In genomic region chr6:151441390-151442166, GRCh38 we compare ENCODE assay signal across 25 cellular contexts. TPM values are rescaled to one million over a fixed set of nuclear protein-coding genes. Genes with fewer than 3 reads are reported as not detected.
DNase-seq lines count a peak whose midpoint lies in the region; ATAC-seq, FAIRE-seq and TF ChIP-seq lines count a peak whose summit lies in the region.
"Had no signal": no experiment of that assay in that cellular context is flagged by ENCODE, and none has a peak within 500 bp of the region (broad histone marks: within the 10 kb centered on the region; RNA-seq: fewer than 3 reads in every experiment).

No MANE protein-coding gene starts in this region.

- H3K36me3 ChIP-seq in breast epithelium (no peaks in the 10 kb centered on the region), K562 (ENCODE audit: control insufficient read depth, insufficient read depth, low read length) (peaks cover 56% of the 10 kb centered on the region)
- H3K36me3 ChIP-seq: left lung had no signal

- no peak for TF ChIP-seq EP300 in K562 (IDR thresholded peaks at IDR 0.05; ENCODE audit: low read length)

- H2AFZ ChIP-seq in K562 (ENCODE audit: low read depth, low read length): no peak overlapping the region
- H2AFZ ChIP-seq: parathyroid adenoma had no signal

- BruUV-seq in MCF 10A (replicated peaks; lab: Mats Ljungman, UMichigan) (no TSS peak), K562 (replicated peaks; lab: Mats Ljungman, UMichigan) (no TSS peak)

- H3K9me1 ChIP-seq in K562 (ENCODE audit: control insufficient read depth, insufficient read depth, low read length): no peaks in the 10 kb centered on the region

- TF ChIP-seq POLR2A in breast epithelium (IDR thresholded peaks at IDR 0.05): no peak
- TF ChIP-seq POLR2A in K562 (conservative IDR thresholded peaks at IDR 0.05): no peak

- intact Hi-C loops in MCF 10A (cut with micrococcal nuclease) (loop anchor here (2.0 kb wide), 1 partner anchor 35 kb away; no protein-coding TSS in a partner anchor), breast epithelium (cut with DNase I; ENCODE audit: low total_unique reads) (loop anchor here (2.0 kb wide), 1 partner anchor 33 kb away; no protein-coding TSS in a partner anchor), K562 (cut with micrococcal nuclease) (loop anchor here (5.0 kb wide), 1 partner anchor 36 kb away; no protein-coding TSS in a partner anchor), natural killer cell (cut with micrococcal nuclease) (loop anchor here (1.0 to 2.0 kb wide), 2 partner anchors 35 to 683 kb away; no protein-coding TSS in a partner anchor), CD14-positive monocyte (cut with micrococcal nuclease) (no loop called here)

- H3K27ac Mint-ChIP-seq in MCF 10A (ENCODE audit: low read depth, unreplicated experiment): peak overlapping the region; percentile 66
- H3K27ac Mint-ChIP-seq in natural killer cell: peak overlapping the region; percentile 84 to 85
- H3K27ac Mint-ChIP-seq in CD14-positive monocyte: peak overlapping the region in 1 of 7 donors; percentile 79
- H3K27ac Mint-ChIP-seq: T-helper 1 cell treated with Interleukin-12 subunit alpha and Interleukin-12 subunit beta and Interleukin-4 antibody, amounts not matched to agents 30 μg/mL and 1 μg/mL, for 36 hours had no signal

- H3K9me3 Mint-ChIP-seq in MCF 10A (ENCODE audit: unreplicated experiment) (no peaks in the 10 kb centered on the region), natural killer cell (no peaks in the 10 kb centered on the region), CD14-positive monocyte (no peaks in the 10 kb centered on the region)
- H3K9me3 Mint-ChIP-seq: T-helper 1 cell treated with Interleukin-12 subunit alpha and Interleukin-12 subunit beta and Interleukin-4 antibody, amounts not matched to agents 30 μg/mL and 1 μg/mL, for 36 hours had no signal

- 0 out of 3 replicates have a peak, but pooled peaks have one; percentile 15 for ATAC-seq in K562
- no peak for ATAC-seq in natural killer cell
- ATAC-seq: left lung had no signal

- no peaks in the 10 kb centered on the region for H4K20me1 ChIP-seq in K562 (replicated peaks; ENCODE audit: control insufficient read depth, insufficient read depth, low read length)

- DNase-seq in MCF 10A (ENCODE audit: unreplicated experiment) (no peak), breast epithelium (ENCODE audit: low spot score in 2 of 2) (no peak), K562 (ENCODE audit: extremely low read depth in 1 of 4, low spot score in 3 of 4) (no peak), natural killer cell (no peak), CD14-positive monocyte (ENCODE audit: low spot score) (no peak), HuH-7.5 (ENCODE audit: low spot score) (no peak), retina (no peak), ecto neural progenitor cell (ENCODE audit: low spot score) (no peak)
- DNase-seq: 8988T; C1 segment of cervical spinal cord; DMS79 treated with DMSO at 0.1 percent for 48 hours; effector CD8-positive, alpha-beta T cell; left lung; NCI-H1092; NCI-H2081 treated with DMSO at 0.1 percent for 48 hours; NCI-H69; SHP77; small intestine; stimulated activated CD4-positive, alpha-beta T cell treated with anti-CD3 and anti-CD28 coated beads, Interleukin-4, amount 100 ng/mL, for 24 hours; stimulated activated CD8-positive, alpha-beta memory T cell treated with anti-CD3 and anti-CD28 coated beads, Interleukin-4, amount 100 ng/mL, for 48 hours; WERI-Rb-1 had no signal

- H3K9me3 ChIP-seq in breast epithelium (no peaks in the 10 kb centered on the region), K562 (replicated peaks; ENCODE audit: control insufficient read depth, insufficient read depth, low read depth, low read length) (no peaks in the 10 kb centered on the region)
- H3K9me3 ChIP-seq: left lung, suprapubic skin had no signal

- TF ChIP-seq RAD21 in K562 (CRISPR knock-in tag; conservative IDR thresholded peaks at IDR 0.05 in 1 of 2, IDR thresholded peaks at IDR 0.05 in 1 of 2): no peak

- H3K4me3 ChIP-seq in breast epithelium (no peak overlapping the region), K562 (no peak overlapping the region)
- H3K4me3 ChIP-seq: left lung, suprapubic skin had no signal

- H3K4me2 ChIP-seq in K562 (ENCODE audit: insufficient read depth, low read length): no peak overlapping the region

- peaks cover 77% of the 10 kb centered on the region for H3K79me2 ChIP-seq in K562 (ENCODE audit: control insufficient read depth, insufficient read depth, low read length)

- H3K27me3 ChIP-seq in breast epithelium (no peaks in the 10 kb centered on the region), K562 (ENCODE audit: control insufficient read depth in 2 of 2, insufficient read depth in 2 of 2, low read length in 2 of 2) (no peaks in the 10 kb centered on the region)
- H3K27me3 ChIP-seq: left lung, suprapubic skin had no signal

- no peak for TF ChIP-seq CTCF in MCF 10A (IDR thresholded peaks at IDR 0.05; ENCODE audit: unreplicated experiment)
- no peak for TF ChIP-seq CTCF in breast epithelium (IDR thresholded peaks at IDR 0.05)
- no peak for TF ChIP-seq CTCF in K562 (IDR thresholded peaks at IDR 0.05 in 2 of 3, conservative IDR thresholded peaks at IDR 0.05 in 1 of 3; ENCODE audit: insufficient read depth in 2 of 3, low read depth in 1 of 3, low read length in 3 of 3)
- no peak for TF ChIP-seq CTCF in natural killer cell (IDR thresholded peaks at IDR 0.05)
- no peak for TF ChIP-seq CTCF in CD14-positive monocyte (IDR thresholded peaks at IDR 0.05)

- H3K27me3 Mint-ChIP-seq in MCF 10A (ENCODE audit: insufficient read depth, unreplicated experiment): no peaks in the 10 kb centered on the region
- no peaks in the 10 kb centered on the region for H3K27me3 Mint-ChIP-seq in natural killer cell (ENCODE audit: low read depth in 2 of 2)
- no peaks in the 10 kb centered on the region for H3K27me3 Mint-ChIP-seq in CD14-positive monocyte (ENCODE audit: low read depth in 3 of 3)

- no peak overlapping the region for H3K9ac ChIP-seq in K562 (ENCODE audit: insufficient read depth in 1 of 2, low read depth in 2 of 2, low read length in 2 of 2)
- H3K9ac ChIP-seq: parathyroid adenoma had no signal

- peaks cover 28% of the 10 kb centered on the region for H3K4me1 Mint-ChIP-seq in MCF 10A (ENCODE audit: insufficient read depth, unreplicated experiment)
- peaks cover 25 to 33% of the 10 kb centered on the region in 2 donors for H3K4me1 Mint-ChIP-seq in natural killer cell
- peaks cover 14% of the 10 kb centered on the region for H3K4me1 Mint-ChIP-seq in CD14-positive monocyte

- CTCF ChIA-PET in MCF 10A (lab: Yijun Ruan, JAX) (interaction anchor here (0.6 to 1.7 kb wide), 7 partner anchors 18 to 860 kb away, joined by 3 to 6 read pairs (median 3); no protein-coding TSS in a partner anchor), K562 (lab: Yijun Ruan, JAX; ENCODE audit: low intra/inter-chr PET ratio) (interaction anchor here (0.6 to 1.3 kb wide), 2 partner anchors 33 to 35 kb away, joined by 3 to 5 read pairs; no protein-coding TSS in a partner anchor)

- H3K36me3 Mint-ChIP-seq in MCF 10A (ENCODE audit: insufficient read depth, unreplicated experiment): peaks cover 26% of the 10 kb centered on the region
- H3K36me3 Mint-ChIP-seq in natural killer cell: no peaks in the 10 kb centered on the region
- H3K36me3 Mint-ChIP-seq in CD14-positive monocyte: peaks cover 17 to 40% of the 10 kb centered on the region in 2 donors

- in situ Hi-C loops in K562 (cut with MboI): no loop called here

- WGBS in K562 (ENCODE audit: insufficient coverage, low coverage, missing lambda C conversion rate): 89% methylated on average over 3 of the region's 3 CpGs

- H3K27ac ChIP-seq in breast epithelium (peak overlapping the region in 1 of 2 donors; percentile 33), K562 (ENCODE audit: extremely low read depth, low read depth, low read length) (no peak overlapping the region)
- H3K27ac ChIP-seq: left lung, parathyroid adenoma, suprapubic skin, WERI-Rb-1 had no signal

- no peaks in the 10 kb centered on the region for H3K4me1 ChIP-seq in breast epithelium
- no peaks in the 10 kb centered on the region; a peak in 1 of 5 replicates for H3K4me1 ChIP-seq in K562 (replicated peaks in 1 of 2; ENCODE audit: control insufficient read depth in 2 of 2, insufficient read depth in 2 of 2, low read length in 2 of 2)

- POLR2A ChIA-PET in MCF 10A (lab: Yijun Ruan, JAX): interaction anchor here (2.9 kb wide), 1 partner anchor 10 kb away, joined by 17 read pairs; the partner anchor contains the start of gene RMND1
- POLR2A ChIA-PET in K562 (lab: Yijun Ruan, JAX): interaction anchor here (1.2 to 1.5 kb wide), 2 partner anchors 10 to 51 kb away, joined by 4 to 7 read pairs; partner anchors contain the start of gene RMND1

- H3K4me3 Mint-ChIP-seq in MCF 10A (ENCODE audit: unreplicated experiment) (no peak overlapping the region), natural killer cell (no peak overlapping the region), CD14-positive monocyte (no peak overlapping the region)
- H3K4me3 Mint-ChIP-seq: T-helper 1 cell treated with Interleukin-12 subunit alpha and Interleukin-12 subunit beta and Interleukin-4 antibody, amounts not matched to agents 30 μg/mL and 1 μg/mL, for 36 hours had no signal

- FAIRE-seq in K562 (lab: Jason Lieb, UNC): no peak
- FAIRE-seq: small intestine had no signal

RNA-seq across cellular contexts. Expression of gene RMND1, which starts 10.3 kb away (rescaled TPM):
- 32.9 and 37.6 TPM in 2 replicates for total RNA-seq in MCF 10A (2022)
- total RNA-seq in breast epithelium: 10 to 100 TPM; 25.3 to 34.1 (median 32.1) TPM
- 40.6 and 86.4 TPM in 2 replicates for total RNA-seq in K562 (2011; cell fraction: chromatin; rRNA removed; ENCODE audit: low replicate concordance)
- total RNA-seq in K562 (2011; cell fraction: nucleolus; rRNA removed): 24.5 and 31.5 TPM in 2 replicates
- 40.5 and 43.6 TPM in 2 replicates for total RNA-seq in K562 (2011; cell fraction: nucleoplasm; rRNA removed)
- 27.8 and 29.6 TPM in 2 replicates for total RNA-seq in K562 (2014; rRNA removed)
- total RNA-seq in K562 (2014; rRNA removed; fragmentation: Illumina TruSeq; extraction: Trizol): 47.8 and 51.5 TPM in 2 replicates
- total RNA-seq in K562 (2015; rRNA removed; fragmentation: Illumina TruSeq; extraction: Trizol): 42.9 and 45.2 TPM in 2 replicates
- 25.2 and 26.9 TPM in 2 replicates for total RNA-seq in K562 (2021)
- polyA plus RNA-seq in K562 (2011; rRNA removed): 26.7 and 33.3 TPM in 2 replicates
- 8.1 and 14.3 TPM in 2 replicates for polyA plus RNA-seq in K562 (2011; cell fraction: cytosol; rRNA removed)
- 8.1 and 8.3 TPM in 2 replicates for polyA plus RNA-seq in K562 (2011; cell fraction: nucleus; rRNA removed)
- polyA plus RNA-seq in K562 (2012): 25.7 and 41.6 TPM in 2 replicates
- 37.2 and 42.6 TPM in 2 replicates for polyA plus RNA-seq in K562 (2014; fragmentation: Illumina TruSeq; extraction: Trizol)
- 10 to 100 TPM; 36.2 to 38.4 TPM for polyA plus RNA-seq in K562 (2014; fragmentation: Nextera tagmentation; extraction: Ambion mirVana)
- 32.2 and 35.1 TPM in 2 replicates for polyA plus RNA-seq in K562 (2014; rRNA removed)
- polyA minus RNA-seq in K562 (2011; rRNA and poly(A)+ RNA removed): 50.2 and 53.2 TPM in 2 replicates
- 13.4 and 19.6 TPM in 2 replicates for polyA minus RNA-seq in K562 (2011; cell fraction: cytosol; rRNA and poly(A)+ RNA removed)
- polyA minus RNA-seq in K562 (2011; cell fraction: nucleus; rRNA and poly(A)+ RNA removed): 23.3 and 31.4 TPM in 2 replicates
- total RNA-seq in natural killer cell: 10 to 100 TPM; 10.6 to 14.7 (median 11.3) TPM
- 1 to 10 TPM; 5.7 to 6.6 TPM for polyA plus RNA-seq in CD14-positive monocyte

RNA-seq across cellular contexts. Expression of gene ZBTB2, which starts 50.2 kb away (rescaled TPM):
- total RNA-seq in MCF 10A (2022): 10.7 and 15.6 TPM in 2 replicates
- total RNA-seq in breast epithelium: 10 to 100 TPM in 2 of 3 donors, 1 to 10 TPM in 1; 9.9 to 20.5 (median 15.1) TPM
- 5.8 and 7.3 TPM in 2 replicates for total RNA-seq in K562 (2011; cell fraction: chromatin; rRNA removed; ENCODE audit: low replicate concordance)
- 2.9 and 3.5 TPM in 2 replicates for total RNA-seq in K562 (2011; cell fraction: nucleolus; rRNA removed)
- 4.9 and 6.0 TPM in 2 replicates for total RNA-seq in K562 (2011; cell fraction: nucleoplasm; rRNA removed)
- 13.3 and 17.3 TPM in 2 replicates for total RNA-seq in K562 (2014; rRNA removed)
- total RNA-seq in K562 (2014; rRNA removed; fragmentation: Illumina TruSeq; extraction: Trizol): 17.0 and 18.9 TPM in 2 replicates
- 21.8 and 23.3 TPM in 2 replicates for total RNA-seq in K562 (2015; rRNA removed; fragmentation: Illumina TruSeq; extraction: Trizol)
- total RNA-seq in K562 (2021): 15.2 and 16.4 TPM in 2 replicates
- 12.7 and 17.2 TPM in 2 replicates for polyA plus RNA-seq in K562 (2011; rRNA removed)
- 12.9 and 17.2 TPM in 2 replicates for polyA plus RNA-seq in K562 (2011; cell fraction: cytosol; rRNA removed)
- 6.1 and 6.8 TPM in 2 replicates for polyA plus RNA-seq in K562 (2011; cell fraction: nucleus; rRNA removed)
- 12.4 and 14.8 TPM in 2 replicates for polyA plus RNA-seq in K562 (2012)
- 20.8 and 26.2 TPM in 2 replicates for polyA plus RNA-seq in K562 (2014; fragmentation: Illumina TruSeq; extraction: Trizol)
- 1 to 10 TPM; 5.1 to 6.0 TPM for polyA plus RNA-seq in K562 (2014; fragmentation: Nextera tagmentation; extraction: Ambion mirVana)
- 14.5 and 18.1 TPM in 2 replicates for polyA plus RNA-seq in K562 (2014; rRNA removed)
- polyA minus RNA-seq in K562 (2011; rRNA and poly(A)+ RNA removed): 18.4 and 28.1 TPM in 2 replicates
- 5.6 and 9.1 TPM in 2 replicates for polyA minus RNA-seq in K562 (2011; cell fraction: cytosol; rRNA and poly(A)+ RNA removed)
- 2.6 and 3.8 TPM in 2 replicates for polyA minus RNA-seq in K562 (2011; cell fraction: nucleus; rRNA and poly(A)+ RNA removed)
- total RNA-seq in natural killer cell: 10 to 100 TPM; 27.4 to 36.9 (median 29.9) TPM
- 1 to 10 TPM; 7.2 to 9.6 TPM for polyA plus RNA-seq in CD14-positive monocyte

RNA-seq across cellular contexts. Expression of gene CCDC170, which starts 52.2 kb away (rescaled TPM):
- total RNA-seq in MCF 10A (2022) (not detected in 2 replicates), breast epithelium (1 to 10 TPM; 3.5 to 9.8 (median 9.4) TPM), K562 (2014; rRNA removed) (0.05 TPM in 1 of 2 replicates, not detected in the other), K562 (2014; rRNA removed; fragmentation: Illumina TruSeq; extraction: Trizol) (not detected in 2 replicates), K562 (2015; rRNA removed; fragmentation: Illumina TruSeq; extraction: Trizol) (0.18 TPM in 1 of 2 replicates, not detected in the other), K562 (2021) (not detected in 2 replicates), natural killer cell (under 1 TPM; 0.20 to 0.96 (median 0.25) TPM)
- total RNA-seq in K562 (2011; cell fraction: chromatin; rRNA removed; ENCODE audit: low replicate concordance): 0.67 TPM in 1 of 2 replicates, not detected in the other
- total RNA-seq in K562 (2011; cell fraction: nucleolus; rRNA removed): not detected in 2 replicates
- total RNA-seq in K562 (2011; cell fraction: nucleoplasm; rRNA removed): not detected in 2 replicates
- polyA plus RNA-seq in K562 (2011; rRNA removed) (not detected in 2 replicates), K562 (2014; fragmentation: Illumina TruSeq; extraction: Trizol) (not detected in 2 replicates), K562 (2014; fragmentation: Nextera tagmentation; extraction: Ambion mirVana) (not detected), K562 (2014; rRNA removed) (0.01 TPM in 1 of 2 replicates, not detected in the other), CD14-positive monocyte (1 to 10 TPM; 6.3 to 7.0 TPM)
- not detected in 2 replicates for polyA plus RNA-seq in K562 (2011; cell fraction: cytosol; rRNA removed)
- not detected in 2 replicates for polyA plus RNA-seq in K562 (2011; cell fraction: nucleus; rRNA removed)
- 0.03 TPM in 1 of 2 replicates, not detected in the other for polyA plus RNA-seq in K562 (2012)
- 0.32 TPM in 1 of 2 replicates, not detected in the other for polyA minus RNA-seq in K562 (2011; rRNA and poly(A)+ RNA removed)
- polyA minus RNA-seq in K562 (2011; cell fraction: cytosol; rRNA and poly(A)+ RNA removed): not detected in 2 replicates
- not detected in 2 replicates for polyA minus RNA-seq in K562 (2011; cell fraction: nucleus; rRNA and poly(A)+ RNA removed)
- total RNA-seq: OCI-LY7 had no signal

Comparison
In these comparisons a context has a peak if more than half of its experiments do, and no peak if none do; other contexts are left out.
1. intact Hi-C loops: an anchor here in MCF 10A (2.0 kb wide), breast epithelium (2.0 kb wide), K562 (5.0 kb wide) and natural killer cell (1.0 to 2.0 kb wide); none called in CD14-positive monocyte.